Comparison of ENCODE assay signal across 8 cellular contexts in the genomic region with DNA sequence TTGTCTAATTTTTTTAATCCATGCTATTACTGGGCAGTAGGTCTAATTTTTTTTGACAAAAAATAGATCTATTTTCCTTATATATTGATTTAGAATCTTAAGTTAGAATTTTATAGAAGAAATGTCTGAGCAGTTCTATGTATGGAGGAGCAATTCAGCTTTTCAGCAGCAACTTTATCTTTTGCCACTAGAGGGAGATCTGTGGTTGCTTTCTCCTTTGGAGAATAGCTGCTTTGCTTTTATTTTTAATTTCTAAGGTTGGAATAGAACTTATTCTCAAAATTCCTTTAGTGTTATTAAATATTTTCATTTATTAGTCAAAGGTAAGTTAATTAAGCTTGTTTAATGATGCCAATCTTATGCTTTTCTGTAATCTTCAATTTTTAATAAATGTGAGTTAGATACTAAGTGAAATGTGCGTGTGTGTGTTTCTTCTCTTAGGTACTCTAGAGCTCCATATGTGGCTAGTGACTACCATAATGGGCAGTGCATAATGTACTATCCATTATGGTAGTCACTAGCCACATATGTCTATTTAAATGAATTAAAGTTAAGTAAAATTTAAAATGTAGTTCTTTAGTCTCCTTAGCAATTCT. TPM values are rescaled to one million over a fixed set of nuclear protein-coding genes. Genes with fewer than 3 reads are reported as not detected.
DNase-seq lines count a peak whose midpoint lies in the region; ATAC-seq, FAIRE-seq and TF ChIP-seq lines count a peak whose summit lies in the region.

No MANE protein-coding gene starts in this region.

- no TSS peak for BruUV-seq in HepG2 (replicated peaks; lab: Mats Ljungman, UMichigan)

- H3K4me2 ChIP-seq in MM.1S (ENCODE audit: low read depth, low read length), result no peak overlapping the region
- H3K4me2 ChIP-seq in HepG2 (ENCODE audit: low read depth, low read length), result no peak overlapping the region

- intact Hi-C loops in HepG2 (cut with micrococcal nuclease; ENCODE audit: unreplicated experiment), result loop anchor here (1.0 kb wide), 1 partner anchor 76 kb away; no protein-coding TSS in a partner anchor
- intact Hi-C loops in activated T-helper 2 cell treated with anti-CD3 and anti-CD28 coated beads, Interferon-gamma antibody, Interleukin-2, Interleukin-4, amounts not matched to agents 10 μg/mL and 5 μg/mL and 100 μg/mL, durations not matched to agents 14 hours and 24 hours and 36 hours (cut with micrococcal nuclease), result loop anchor here (5.0 kb wide), 2 partner anchors 77 to 147 kb away; no protein-coding TSS in a partner anchor

- H3K27me3 Mint-ChIP-seq in brain, result no peaks in the 10 kb centered on the region
- H3K27me3 Mint-ChIP-seq in activated T-helper 2 cell treated with anti-CD3 and anti-CD28 coated beads, Interferon-gamma antibody, Interleukin-2, Interleukin-4, amounts not matched to agents 10 μg/mL and 5 μg/mL and 100 μg/mL, durations not matched to agents 14 hours and 24 hours and 36 hours (ENCODE audit: low read depth), result no peaks in the 10 kb centered on the region

- no peaks in the 10 kb centered on the region for H4K20me1 ChIP-seq in MM.1S (ENCODE audit: insufficient read depth, low read length)
- no peaks in the 10 kb centered on the region for H4K20me1 ChIP-seq in HepG2 (ENCODE audit: insufficient read depth, low read length)

- POLR2A ChIA-PET in HepG2 (lab: Yijun Ruan, JAX), result no interaction called here

- FAIRE-seq in HepG2 (lab: Jason Lieb, UNC), result peak; percentile 62

- TF ChIP-seq POLR2A in HepG2 (IDR thresholded peaks at IDR 0.05; ENCODE audit: insufficient read depth in 1 of 2, low read depth in 2 of 2, low read length in 2 of 2), result no peak

- no peaks in the 10 kb centered on the region for H3K27me3 ChIP-seq in MM.1S (replicated peaks; ENCODE audit: insufficient read depth, low read length)
- H3K27me3 ChIP-seq in HepG2 (ENCODE audit: control insufficient read depth in 1 of 2, insufficient read depth in 2 of 2, low read length in 2 of 2), result no peaks in the 10 kb centered on the region

- WGBS in HepG2 (ENCODE audit: low lambda C conversion rate), result 88% methylated on average over 1 of the region's 1 CpG

- ATAC-seq in GM21367 (IDR thresholded peaks at IDR 0.05; ENCODE audit: unreplicated experiment), result peak; percentile 71
- ATAC-seq in HepG2, result no peak

- peaks cover 13% of the 10 kb centered on the region for H3K36me3 Mint-ChIP-seq in brain
- no peaks in the 10 kb centered on the region for H3K36me3 Mint-ChIP-seq in activated T-helper 2 cell treated with anti-CD3 and anti-CD28 coated beads, Interferon-gamma antibody, Interleukin-2, Interleukin-4, amounts not matched to agents 10 μg/mL and 5 μg/mL and 100 μg/mL, durations not matched to agents 14 hours and 24 hours and 36 hours (ENCODE audit: low read depth)

- H3K27ac Mint-ChIP-seq in brain, result no peak overlapping the region
- H3K27ac Mint-ChIP-seq in activated T-helper 2 cell treated with anti-CD3 and anti-CD28 coated beads, Interferon-gamma antibody, Interleukin-2, Interleukin-4, amounts not matched to agents 10 μg/mL and 5 μg/mL and 100 μg/mL, durations not matched to agents 14 hours and 24 hours and 36 hours, result no peak overlapping the region

- H3K9ac ChIP-seq in MM.1S (ENCODE audit: low read length) (no peak overlapping the region), HepG2 (ENCODE audit: insufficient read depth, low read depth, low read length) (no peak overlapping the region)

- H3K9me2 ChIP-seq in MM.1S (replicated peaks; ENCODE audit: insufficient read depth, low read length), result no peaks in the 10 kb centered on the region

- no peaks in the 10 kb centered on the region for H3K9me3 Mint-ChIP-seq in brain
- H3K9me3 Mint-ChIP-seq in activated T-helper 2 cell treated with anti-CD3 and anti-CD28 coated beads, Interferon-gamma antibody, Interleukin-2, Interleukin-4, amounts not matched to agents 10 μg/mL and 5 μg/mL and 100 μg/mL, durations not matched to agents 14 hours and 24 hours and 36 hours, result no peaks in the 10 kb centered on the region

- H3K4me1 ChIP-seq in MM.1S (ENCODE audit: low read length), result no peaks in the 10 kb centered on the region
- H3K4me1 ChIP-seq in HepG2 (ENCODE audit: insufficient read depth, low read length), result no peaks in the 10 kb centered on the region

- TF ChIP-seq EP300 in HepG2 (IDR thresholded peaks at IDR 0.05; ENCODE audit: low read depth in 2 of 2, low read length in 2 of 2), result no peak
- no peak for TF ChIP-seq EP300 in HepG2 (CRISPR knock-in tag; IDR thresholded peaks at IDR 0.05; ENCODE audit: borderline replicate concordance)

- no peaks in the 10 kb centered on the region for H3K9me3 ChIP-seq in MM.1S (replicated peaks; ENCODE audit: insufficient read depth, low read length)
- H3K9me3 ChIP-seq in HepG2 (ENCODE audit: low read length), result no peaks in the 10 kb centered on the region

- no peaks in the 10 kb centered on the region for H3K79me2 ChIP-seq in MM.1S (ENCODE audit: low read length)
- H3K79me2 ChIP-seq in HepG2 (ENCODE audit: insufficient read depth, low read length), result no peaks in the 10 kb centered on the region

- H3K4me3 Mint-ChIP-seq in brain, result no peak overlapping the region
- no peak overlapping the region for H3K4me3 Mint-ChIP-seq in activated T-helper 2 cell treated with anti-CD3 and anti-CD28 coated beads, Interferon-gamma antibody, Interleukin-2, Interleukin-4, amounts not matched to agents 10 μg/mL and 5 μg/mL and 100 μg/mL, durations not matched to agents 14 hours and 24 hours and 36 hours (ENCODE audit: low read depth)

- H2AFZ ChIP-seq in MM.1S (ENCODE audit: low read length) (no peak overlapping the region), HepG2 (ENCODE audit: low read length) (no peak overlapping the region)

- H3F3A ChIP-seq in MM.1S (ENCODE audit: insufficient read depth, low read length), result no peaks in the 10 kb centered on the region; the same call in 1 of the 2 replicates

- H3K36me3 ChIP-seq in MM.1S (replicated peaks; ENCODE audit: insufficient read depth, low read length) (no peaks in the 10 kb centered on the region), HepG2 (replicated peaks in 1 of 2; ENCODE audit: control insufficient read depth in 1 of 2, insufficient read depth in 2 of 2, low read length in 2 of 2) (0 out of 5 replicates have a peak, but pooled peaks cover 0 to 3% of the 10 kb centered on the region in 2 experiments)

- in situ Hi-C loops in HepG2 (cut with HindIII; ENCODE audit: extremely low pct_ligation_motif_present, low pct_unique_long_range_greater_than_20kb), result no loop called here

- no peak overlapping the region for H3K27ac ChIP-seq in MM.1S (ENCODE audit: low read length)
- H3K27ac ChIP-seq in HepG2 (ENCODE audit: extremely low read length, insufficient read depth, low read length), result no peak overlapping the region

- H3K4me3 ChIP-seq in MM.1S (ENCODE audit: low read length) (no peak overlapping the region), HepG2 (replicated peaks in 1 of 3; ENCODE audit: insufficient read depth in 1 of 3, low read depth in 2 of 3, low read length in 3 of 3) (no peak overlapping the region)

- DNase-seq in NCI-H2081 (lab: John Stamatoyannopoulos, UW), result peak; percentile 32 to 52
- DNase-seq in NCI-H2081 treated with DMSO at 0.1 percent for 48 hours (lab: John Stamatoyannopoulos, UW), result no peak
- peak; percentile 54 for DNase-seq in MM.1S
- peak; percentile 3 for DNase-seq in HepG2 (ENCODE audit: low spot score)
- DNase-seq in activated T-helper 2 cell treated with anti-CD3 and anti-CD28 coated beads, Interferon-gamma antibody, Interleukin-2, Interleukin-4, amounts not matched to agents 10 μg/mL and 5 μg/mL and 100 μg/mL, durations not matched to agents 14 hours and 24 hours and 36 hours (ENCODE audit: low spot score), result no peak
- no peak for DNase-seq in OCI-M2 (lab: John Stamatoyannopoulos, UW; ENCODE audit: unreplicated experiment)

- TF ChIP-seq RAD21 in HepG2 (CRISPR knock-in tag; IDR thresholded peaks at IDR 0.05), result no peak

- H3K4me1 Mint-ChIP-seq in brain, result no peaks in the 10 kb centered on the region
- peaks cover 3% of the 10 kb centered on the region for H3K4me1 Mint-ChIP-seq in activated T-helper 2 cell treated with anti-CD3 and anti-CD28 coated beads, Interferon-gamma antibody, Interleukin-2, Interleukin-4, amounts not matched to agents 10 μg/mL and 5 μg/mL and 100 μg/mL, durations not matched to agents 14 hours and 24 hours and 36 hours (ENCODE audit: low read depth)

- CTCF ChIA-PET in HepG2 (lab: Yijun Ruan, JAX; ENCODE audit: low intra/inter-chr PET ratio, low total read pairs), result interaction anchor here (1.7 kb wide), 1 partner anchor 75 kb away, joined by 7 read pairs; no protein-coding TSS in a partner anchor

- peak; percentile 61 for TF ChIP-seq CTCF in MM.1S (IDR thresholded peaks at IDR 0.05; ENCODE audit: low read length)
- TF ChIP-seq CTCF in brain (conservative IDR thresholded peaks at IDR 0.05), result peak; percentile 72 to 79
- peak; percentile 40 for TF ChIP-seq CTCF in HepG2 (CRISPR knock-in tag; IDR thresholded peaks at IDR 0.05)

RNA-seq across cellular contexts. Expression of gene FAM199X, which starts 29.3 kb away (rescaled TPM):
- polyA plus RNA-seq in brain (ENCODE audit: insufficient read depth, low read depth, low replicate concordance) (8.4 TPM), HepG2 (2011; rRNA removed) (4.5 and 5.1 TPM in 2 replicates)
- total RNA-seq in HepG2 (2016; rRNA removed; fragmentation: Illumina TruSeq; extraction: Trizol), result 18.0 and 26.9 TPM in 2 replicates
- total RNA-seq in HepG2 (2016; cell fraction: cytosol; rRNA removed; fragmentation: Illumina TruSeq; extraction: Trizol; ENCODE audit: low read depth), result 2.3 and 2.7 TPM in 2 replicates
- 18.2 and 27.2 TPM in 2 replicates for total RNA-seq in HepG2 (2016; cell fraction: insoluble cytoplasmic fraction; rRNA removed; fragmentation: Illumina TruSeq; extraction: Trizol)
- total RNA-seq in HepG2 (2016; cell fraction: membrane; rRNA removed; fragmentation: Illumina TruSeq; extraction: Trizol), result 10.9 and 12.9 TPM in 2 replicates
- total RNA-seq in HepG2 (2016; cell fraction: nucleus; rRNA removed; fragmentation: Illumina TruSeq; extraction: Trizol), result 13.7 and 15.0 TPM in 2 replicates
- polyA plus RNA-seq in HepG2 (2011; cell fraction: cytosol; rRNA removed), result 1.9 and 3.2 TPM in 2 replicates
- 3.3 and 4.8 TPM in 2 replicates for polyA plus RNA-seq in HepG2 (2011; cell fraction: nucleus; rRNA removed)
- polyA plus RNA-seq in HepG2 (2012), result 9.8 and 10.9 TPM in 2 replicates
- polyA plus RNA-seq in HepG2 (2016; cell fraction: cytosol; fragmentation: Illumina TruSeq; extraction: Trizol; ENCODE audit: low read depth), result 1.9 and 2.2 TPM in 2 replicates
- polyA plus RNA-seq in HepG2 (2016; cell fraction: insoluble cytoplasmic fraction; fragmentation: Illumina TruSeq; extraction: Trizol; ENCODE audit: low read depth), result 20.7 and 22.1 TPM in 2 replicates
- 6.0 and 7.3 TPM in 2 replicates for polyA plus RNA-seq in HepG2 (2016; cell fraction: membrane; fragmentation: Illumina TruSeq; extraction: Trizol; ENCODE audit: low read depth)
- 16.9 and 17.1 TPM in 2 replicates for polyA plus RNA-seq in HepG2 (2016; cell fraction: nucleus; fragmentation: Illumina TruSeq; extraction: Trizol; ENCODE audit: insufficient read depth, low read depth)
- 5.1 and 8.4 TPM in 2 replicates for polyA minus RNA-seq in HepG2 (2011; rRNA and poly(A)+ RNA removed; ENCODE audit: low replicate concordance)
- 6.7 and 6.9 TPM in 2 replicates for polyA minus RNA-seq in HepG2 (2011; cell fraction: cytosol; rRNA and poly(A)+ RNA removed)
- 9.5 and 10.2 TPM in 2 replicates for polyA minus RNA-seq in HepG2 (2011; cell fraction: nucleus; rRNA and poly(A)+ RNA removed)
- 10.9 and 11.9 TPM in 2 replicates for total RNA-seq in activated T-helper 2 cell treated with anti-CD3 and anti-CD28 coated beads, Interferon-gamma antibody, Interleukin-2, Interleukin-4, amounts not matched to agents 10 μg/mL and 5 μg/mL and 100 μg/mL, durations not matched to agents 14 hours and 24 hours and 36 hours

RNA-seq across cellular contexts. Expression of gene SLC25A53, which starts 38.8 kb away (rescaled TPM):
- polyA plus RNA-seq in brain (ENCODE audit: insufficient read depth, low read depth, low replicate concordance), result 5.6 TPM
- 4.5 and 4.9 TPM in 2 replicates for total RNA-seq in HepG2 (2016; rRNA removed; fragmentation: Illumina TruSeq; extraction: Trizol)
- total RNA-seq in HepG2 (2016; cell fraction: cytosol; rRNA removed; fragmentation: Illumina TruSeq; extraction: Trizol; ENCODE audit: low read depth), result 3.0 and 4.7 TPM in 2 replicates
- total RNA-seq in HepG2 (2016; cell fraction: insoluble cytoplasmic fraction; rRNA removed; fragmentation: Illumina TruSeq; extraction: Trizol), result 3.5 and 5.2 TPM in 2 replicates
- 3.9 and 4.3 TPM in 2 replicates for total RNA-seq in HepG2 (2016; cell fraction: membrane; rRNA removed; fragmentation: Illumina TruSeq; extraction: Trizol)
- 3.2 and 3.3 TPM in 2 replicates for total RNA-seq in HepG2 (2016; cell fraction: nucleus; rRNA removed; fragmentation: Illumina TruSeq; extraction: Trizol)
- 2.3 and 3.4 TPM in 2 replicates for polyA plus RNA-seq in HepG2 (2011; rRNA removed)
- polyA plus RNA-seq in HepG2 (2011; cell fraction: cytosol; rRNA removed), result 1.6 and 2.6 TPM in 2 replicates
- polyA plus RNA-seq in HepG2 (2011; cell fraction: nucleus; rRNA removed), result 3.4 and 4.3 TPM in 2 replicates
- polyA plus RNA-seq in HepG2 (2012), result 2.5 and 2.7 TPM in 2 replicates
- polyA plus RNA-seq in HepG2 (2016; cell fraction: cytosol; fragmentation: Illumina TruSeq; extraction: Trizol; ENCODE audit: low read depth), result 3.2 and 4.2 TPM in 2 replicates
- 3.0 and 3.1 TPM in 2 replicates for polyA plus RNA-seq in HepG2 (2016; cell fraction: insoluble cytoplasmic fraction; fragmentation: Illumina TruSeq; extraction: Trizol; ENCODE audit: low read depth)
- 3.1 and 4.2 TPM in 2 replicates for polyA plus RNA-seq in HepG2 (2016; cell fraction: membrane; fragmentation: Illumina TruSeq; extraction: Trizol; ENCODE audit: low read depth)
- 3.1 and 3.5 TPM in 2 replicates for polyA plus RNA-seq in HepG2 (2016; cell fraction: nucleus; fragmentation: Illumina TruSeq; extraction: Trizol; ENCODE audit: insufficient read depth, low read depth)
- polyA minus RNA-seq in HepG2 (2011; rRNA and poly(A)+ RNA removed; ENCODE audit: low replicate concordance), result 1.7 and 2.7 TPM in 2 replicates
- 1.6 and 1.8 TPM in 2 replicates for polyA minus RNA-seq in HepG2 (2011; cell fraction: cytosol; rRNA and poly(A)+ RNA removed)
- polyA minus RNA-seq in HepG2 (2011; cell fraction: nucleus; rRNA and poly(A)+ RNA removed), result 3.5 and 5.0 TPM in 2 replicates
- 4.1 and 4.3 TPM in 2 replicates for total RNA-seq in activated T-helper 2 cell treated with anti-CD3 and anti-CD28 coated beads, Interferon-gamma antibody, Interleukin-2, Interleukin-4, amounts not matched to agents 10 μg/mL and 5 μg/mL and 100 μg/mL, durations not matched to agents 14 hours and 24 hours and 36 hours

RNA-seq across cellular contexts. Expression of gene ESX1, which starts 59.1 kb away (rescaled TPM):
- not detected for polyA plus RNA-seq in brain (ENCODE audit: insufficient read depth, low read depth, low replicate concordance)
- total RNA-seq in HepG2 (2016; rRNA removed; fragmentation: Illumina TruSeq; extraction: Trizol), result not detected in 2 replicates
- not detected in 2 replicates for total RNA-seq in HepG2 (2016; cell fraction: cytosol; rRNA removed; fragmentation: Illumina TruSeq; extraction: Trizol; ENCODE audit: low read depth)
- total RNA-seq in HepG2 (2016; cell fraction: insoluble cytoplasmic fraction; rRNA removed; fragmentation: Illumina TruSeq; extraction: Trizol), result not detected in 2 replicates
- not detected in 2 replicates for total RNA-seq in HepG2 (2016; cell fraction: membrane; rRNA removed; fragmentation: Illumina TruSeq; extraction: Trizol)
- total RNA-seq in HepG2 (2016; cell fraction: nucleus; rRNA removed; fragmentation: Illumina TruSeq; extraction: Trizol), result not detected in 2 replicates
- not detected in 2 replicates for polyA plus RNA-seq in HepG2 (2011; rRNA removed)
- polyA plus RNA-seq in HepG2 (2011; cell fraction: cytosol; rRNA removed), result not detected in 2 replicates
- polyA plus RNA-seq in HepG2 (2011; cell fraction: nucleus; rRNA removed), result not detected in 2 replicates
- not detected in 2 replicates for polyA plus RNA-seq in HepG2 (2012)
- polyA plus RNA-seq in HepG2 (2016; cell fraction: cytosol; fragmentation: Illumina TruSeq; extraction: Trizol; ENCODE audit: low read depth), result not detected in 2 replicates
- polyA plus RNA-seq in HepG2 (2016; cell fraction: insoluble cytoplasmic fraction; fragmentation: Illumina TruSeq; extraction: Trizol; ENCODE audit: low read depth), result not detected in 2 replicates
- not detected in 2 replicates for polyA plus RNA-seq in HepG2 (2016; cell fraction: membrane; fragmentation: Illumina TruSeq; extraction: Trizol; ENCODE audit: low read depth)
- not detected in 2 replicates for polyA plus RNA-seq in HepG2 (2016; cell fraction: nucleus; fragmentation: Illumina TruSeq; extraction: Trizol; ENCODE audit: insufficient read depth, low read depth)
- polyA minus RNA-seq in HepG2 (2011; rRNA and poly(A)+ RNA removed; ENCODE audit: low replicate concordance), result not detected in 2 replicates
- polyA minus RNA-seq in HepG2 (2011; cell fraction: cytosol; rRNA and poly(A)+ RNA removed), result not detected in 2 replicates
- not detected in 2 replicates for polyA minus RNA-seq in HepG2 (2011; cell fraction: nucleus; rRNA and poly(A)+ RNA removed)
- 0.11 and 0.34 TPM in 2 replicates for total RNA-seq in activated T-helper 2 cell treated with anti-CD3 and anti-CD28 coated beads, Interferon-gamma antibody, Interleukin-2, Interleukin-4, amounts not matched to agents 10 μg/mL and 5 μg/mL and 100 μg/mL, durations not matched to agents 14 hours and 24 hours and 36 hours

Comparison
In these comparisons a context has a peak if more than half of its experiments do, and no peak if none do; other contexts are left out.
1. DNase-seq: peak in NCI-H2081 (2 of 2), MM.1S (single experiment) and HepG2 (single experiment); none in NCI-H2081 treated with DMSO at 0.1 percent for 48 hours (single experiment), activated T-helper 2 cell treated with anti-CD3 and anti-CD28 coated beads, Interferon-gamma antibody, Interleukin-2, Interleukin-4, amounts not matched to agents 10 μg/mL and 5 μg/mL and 100 μg/mL, durations not matched to agents 14 hours and 24 hours and 36 hours (single experiment) and OCI-M2 (single experiment).
2. Peak in every context shown above with its lines, with median percentiles within 50 percentile points of each other: CTCF ChIP-seq.